Comparison of ENCODE assay signal across 1 cellular context in the genomic region with DNA sequence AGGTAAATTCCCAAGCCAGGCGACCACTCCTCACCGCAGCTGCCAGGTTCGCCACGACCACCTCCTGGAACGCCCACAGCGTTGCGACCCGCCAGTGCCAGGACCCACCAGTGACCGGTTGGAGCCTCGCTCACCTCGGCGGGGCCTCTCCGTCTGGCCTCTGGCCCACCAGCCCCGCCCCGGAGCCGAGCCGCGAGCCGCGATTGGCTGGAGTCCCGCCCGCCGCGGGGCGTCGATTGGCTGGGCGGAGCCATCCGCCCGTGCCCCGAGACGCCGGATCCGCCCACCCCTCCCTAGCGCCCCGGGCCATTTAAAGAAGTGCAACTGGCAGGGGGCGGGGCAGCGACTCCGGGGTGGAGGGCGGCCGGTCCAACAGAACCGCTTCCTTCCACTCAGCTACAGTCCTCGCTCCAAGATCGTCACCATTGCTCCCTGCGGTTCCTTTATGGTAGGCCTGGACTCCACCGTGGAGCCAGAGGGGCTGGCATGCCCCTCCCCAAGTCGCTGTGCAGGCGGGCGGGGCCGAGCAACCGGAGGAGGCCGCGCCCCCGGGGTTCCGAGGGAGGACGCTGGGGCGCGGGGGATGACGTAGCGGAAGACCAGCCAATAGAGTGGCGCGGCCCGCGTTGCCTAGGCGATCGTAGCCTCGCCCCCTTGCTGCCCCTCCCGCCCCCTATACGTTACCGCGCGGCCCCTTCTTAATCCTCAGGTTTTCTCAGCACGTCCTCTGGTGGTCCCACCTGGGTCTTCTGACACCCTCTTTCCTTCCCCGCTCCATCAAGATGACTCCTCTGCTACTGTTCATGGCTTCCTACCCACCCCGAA.
TF ChIP-seq lines count a peak whose summit lies in the region.

A gene with protein sequence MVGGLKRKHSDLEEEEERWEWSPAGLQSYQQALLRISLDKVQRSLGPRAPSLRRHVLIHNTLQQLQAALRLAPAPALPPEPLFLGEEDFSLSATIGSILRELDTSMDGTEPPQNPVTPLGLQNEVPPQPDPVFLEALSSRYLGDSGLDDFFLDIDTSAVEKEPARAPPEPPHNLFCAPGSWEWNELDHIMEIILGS (minus strand): TSS at position 155 of the 825 bp plus-strand sequence. CDS start 2,255 bp downstream, outside the sequence.

TF ChIP-seq in HepG2, 621 proteins besides CTCF, POLR2A, EP300 and RAD21 (continued from another document and continues in another):
- TF ChIP-seq, protein P1, sequence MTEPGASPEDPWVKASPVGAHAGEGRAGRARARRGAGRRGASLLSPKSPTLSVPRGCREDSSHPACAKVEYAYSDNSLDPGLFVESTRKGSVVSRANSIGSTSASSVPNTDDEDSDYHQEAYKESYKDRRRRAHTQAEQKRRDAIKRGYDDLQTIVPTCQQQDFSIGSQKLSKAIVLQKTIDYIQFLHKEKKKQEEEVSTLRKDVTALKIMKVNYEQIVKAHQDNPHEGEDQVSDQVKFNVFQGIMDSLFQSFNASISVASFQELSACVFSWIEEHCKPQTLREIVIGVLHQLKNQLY (CRISPR knock-in tag; IDR thresholded peaks at IDR 0.05): no peak
- TF ChIP-seq HIVEP1 (CRISPR knock-in tag; IDR thresholded peaks at IDR 0.05) (peak; percentile 88), MED1 (CRISPR knock-in tag; IDR thresholded peaks at IDR 0.05) (no peak; the same call in 1 of the 2 replicates), ZZZ3 (CRISPR knock-in tag; IDR thresholded peaks at IDR 0.05; ENCODE audit: borderline replicate concordance) (0 out of 2 replicates have a peak, but pooled peaks have one; percentile 18), MIER2 (CRISPR knock-in tag; IDR thresholded peaks at IDR 0.05) (no peak), ZNF34 (CRISPR knock-in tag; IDR thresholded peaks at IDR 0.05; ENCODE audit: borderline replicate concordance) (no peak), ZNF235 (CRISPR knock-in tag; IDR thresholded peaks at IDR 0.05; ENCODE audit: borderline replicate concordance) (peak; percentile 57; the same call in 1 of the 2 replicates), ADNP (CRISPR knock-in tag; IDR thresholded peaks at IDR 0.05) (no peak), ZNF572 (CRISPR knock-in tag; IDR thresholded peaks at IDR 0.05) (no peak), JUN (CRISPR knock-in tag; IDR thresholded peaks at IDR 0.05) (peak; percentile 52; the same call in 1 of the 2 replicates), ZMAT3 (CRISPR knock-in tag; conservative IDR thresholded peaks at IDR 0.05) (no peak), ZNF501 (CRISPR knock-in tag; IDR thresholded peaks at IDR 0.05) (no peak), BHLHE40 (IDR thresholded peaks at IDR 0.05; ENCODE audit: low read length) (peak; percentile 72), SP140L (CRISPR knock-in tag; IDR thresholded peaks at IDR 0.05; ENCODE audit: borderline replicate concordance) (no peak), KDM3A (CRISPR knock-in tag; IDR thresholded peaks at IDR 0.05; ENCODE audit: low read depth) (0 out of 2 replicates have a peak, but pooled peaks have one; percentile 30), ZNF777 (CRISPR knock-in tag; IDR thresholded peaks at IDR 0.05) (peak; percentile 93), MED13 (CRISPR knock-in tag; IDR thresholded peaks at IDR 0.05) (no peak; the same call in 1 of the 2 replicates), SATB2 (CRISPR knock-in tag; IDR thresholded peaks at IDR 0.05) (no peak), ISL2 (CRISPR knock-in tag; IDR thresholded peaks at IDR 0.05) (peak; percentile 37), SETDB1 (CRISPR knock-in tag; IDR thresholded peaks at IDR 0.05; ENCODE audit: borderline replicate concordance) (no peak), RXRB (CRISPR knock-in tag; IDR thresholded peaks at IDR 0.05; ENCODE audit: borderline replicate concordance) (no peak), ZNF749 (CRISPR knock-in tag; IDR thresholded peaks at IDR 0.05; ENCODE audit: borderline replicate concordance) (no peak), MYC (CRISPR knock-in tag; IDR thresholded peaks at IDR 0.05; ENCODE audit: borderline replicate concordance) (peak; percentile 46; the same call in 1 of the 2 replicates), KDM5A (IDR thresholded peaks at IDR 0.05; ENCODE audit: borderline replicate concordance, low read length) (peak; percentile 75; the same call in 1 of the 2 replicates), MZF1 (CRISPR knock-in tag; IDR thresholded peaks at IDR 0.05; ENCODE audit: borderline replicate concordance) (peak; percentile 73; the same call in 1 of the 2 replicates), ESRRA (CRISPR knock-in tag; IDR thresholded peaks at IDR 0.05; ENCODE audit: low read depth) (0 out of 2 replicates have a peak, but pooled peaks have one; percentile 68), KLF11 (CRISPR knock-in tag; IDR thresholded peaks at IDR 0.05) (no peak; the same call in 1 of the 2 replicates), IRF2 (CRISPR knock-in tag; IDR thresholded peaks at IDR 0.05) (no peak)
- TF ChIP-seq, protein P2, sequence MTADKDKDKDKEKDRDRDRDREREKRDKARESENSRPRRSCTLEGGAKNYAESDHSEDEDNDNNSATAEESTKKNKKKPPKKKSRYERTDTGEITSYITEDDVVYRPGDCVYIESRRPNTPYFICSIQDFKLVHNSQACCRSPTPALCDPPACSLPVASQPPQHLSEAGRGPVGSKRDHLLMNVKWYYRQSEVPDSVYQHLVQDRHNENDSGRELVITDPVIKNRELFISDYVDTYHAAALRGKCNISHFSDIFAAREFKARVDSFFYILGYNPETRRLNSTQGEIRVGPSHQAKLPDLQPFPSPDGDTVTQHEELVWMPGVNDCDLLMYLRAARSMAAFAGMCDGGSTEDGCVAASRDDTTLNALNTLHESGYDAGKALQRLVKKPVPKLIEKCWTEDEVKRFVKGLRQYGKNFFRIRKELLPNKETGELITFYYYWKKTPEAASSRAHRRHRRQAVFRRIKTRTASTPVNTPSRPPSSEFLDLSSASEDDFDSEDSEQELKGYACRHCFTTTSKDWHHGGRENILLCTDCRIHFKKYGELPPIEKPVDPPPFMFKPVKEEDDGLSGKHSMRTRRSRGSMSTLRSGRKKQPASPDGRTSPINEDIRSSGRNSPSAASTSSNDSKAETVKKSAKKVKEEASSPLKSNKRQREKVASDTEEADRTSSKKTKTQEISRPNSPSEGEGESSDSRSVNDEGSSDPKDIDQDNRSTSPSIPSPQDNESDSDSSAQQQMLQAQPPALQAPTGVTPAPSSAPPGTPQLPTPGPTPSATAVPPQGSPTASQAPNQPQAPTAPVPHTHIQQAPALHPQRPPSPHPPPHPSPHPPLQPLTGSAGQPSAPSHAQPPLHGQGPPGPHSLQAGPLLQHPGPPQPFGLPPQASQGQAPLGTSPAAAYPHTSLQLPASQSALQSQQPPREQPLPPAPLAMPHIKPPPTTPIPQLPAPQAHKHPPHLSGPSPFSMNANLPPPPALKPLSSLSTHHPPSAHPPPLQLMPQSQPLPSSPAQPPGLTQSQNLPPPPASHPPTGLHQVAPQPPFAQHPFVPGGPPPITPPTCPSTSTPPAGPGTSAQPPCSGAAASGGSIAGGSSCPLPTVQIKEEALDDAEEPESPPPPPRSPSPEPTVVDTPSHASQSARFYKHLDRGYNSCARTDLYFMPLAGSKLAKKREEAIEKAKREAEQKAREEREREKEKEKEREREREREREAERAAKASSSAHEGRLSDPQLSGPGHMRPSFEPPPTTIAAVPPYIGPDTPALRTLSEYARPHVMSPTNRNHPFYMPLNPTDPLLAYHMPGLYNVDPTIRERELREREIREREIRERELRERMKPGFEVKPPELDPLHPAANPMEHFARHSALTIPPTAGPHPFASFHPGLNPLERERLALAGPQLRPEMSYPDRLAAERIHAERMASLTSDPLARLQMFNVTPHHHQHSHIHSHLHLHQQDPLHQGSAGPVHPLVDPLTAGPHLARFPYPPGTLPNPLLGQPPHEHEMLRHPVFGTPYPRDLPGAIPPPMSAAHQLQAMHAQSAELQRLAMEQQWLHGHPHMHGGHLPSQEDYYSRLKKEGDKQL (CRISPR knock-in tag; IDR thresholded peaks at IDR 0.05; ENCODE audit: low read depth): no peak
- TF ChIP-seq, protein P3, sequence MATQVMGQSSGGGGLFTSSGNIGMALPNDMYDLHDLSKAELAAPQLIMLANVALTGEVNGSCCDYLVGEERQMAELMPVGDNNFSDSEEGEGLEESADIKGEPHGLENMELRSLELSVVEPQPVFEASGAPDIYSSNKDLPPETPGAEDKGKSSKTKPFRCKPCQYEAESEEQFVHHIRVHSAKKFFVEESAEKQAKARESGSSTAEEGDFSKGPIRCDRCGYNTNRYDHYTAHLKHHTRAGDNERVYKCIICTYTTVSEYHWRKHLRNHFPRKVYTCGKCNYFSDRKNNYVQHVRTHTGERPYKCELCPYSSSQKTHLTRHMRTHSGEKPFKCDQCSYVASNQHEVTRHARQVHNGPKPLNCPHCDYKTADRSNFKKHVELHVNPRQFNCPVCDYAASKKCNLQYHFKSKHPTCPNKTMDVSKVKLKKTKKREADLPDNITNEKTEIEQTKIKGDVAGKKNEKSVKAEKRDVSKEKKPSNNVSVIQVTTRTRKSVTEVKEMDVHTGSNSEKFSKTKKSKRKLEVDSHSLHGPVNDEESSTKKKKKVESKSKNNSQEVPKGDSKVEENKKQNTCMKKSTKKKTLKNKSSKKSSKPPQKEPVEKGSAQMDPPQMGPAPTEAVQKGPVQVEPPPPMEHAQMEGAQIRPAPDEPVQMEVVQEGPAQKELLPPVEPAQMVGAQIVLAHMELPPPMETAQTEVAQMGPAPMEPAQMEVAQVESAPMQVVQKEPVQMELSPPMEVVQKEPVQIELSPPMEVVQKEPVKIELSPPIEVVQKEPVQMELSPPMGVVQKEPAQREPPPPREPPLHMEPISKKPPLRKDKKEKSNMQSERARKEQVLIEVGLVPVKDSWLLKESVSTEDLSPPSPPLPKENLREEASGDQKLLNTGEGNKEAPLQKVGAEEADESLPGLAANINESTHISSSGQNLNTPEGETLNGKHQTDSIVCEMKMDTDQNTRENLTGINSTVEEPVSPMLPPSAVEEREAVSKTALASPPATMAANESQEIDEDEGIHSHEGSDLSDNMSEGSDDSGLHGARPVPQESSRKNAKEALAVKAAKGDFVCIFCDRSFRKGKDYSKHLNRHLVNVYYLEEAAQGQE (IDR thresholded peaks at IDR 0.05; ENCODE audit: borderline replicate concordance in 1 of 2, low read depth in 1 of 2, low read length in 2 of 2): peak in 1 of 2 experiments; percentile 36; a peak in 1 of 4 replicates
- TF ChIP-seq, protein P4, sequence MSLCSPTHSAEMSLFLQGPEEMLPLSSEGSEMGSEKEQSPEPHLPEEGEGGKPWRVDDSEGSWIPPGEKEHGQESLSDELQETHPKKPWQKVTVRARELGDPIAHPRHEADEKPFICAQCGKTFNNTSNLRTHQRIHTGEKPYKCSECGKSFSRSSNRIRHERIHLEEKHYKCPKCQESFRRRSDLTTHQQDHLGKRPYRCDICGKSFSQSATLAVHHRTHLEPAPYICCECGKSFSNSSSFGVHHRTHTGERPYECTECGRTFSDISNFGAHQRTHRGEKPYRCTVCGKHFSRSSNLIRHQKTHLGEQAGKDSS (CRISPR knock-in tag; IDR thresholded peaks at IDR 0.05; ENCODE audit: borderline replicate concordance, low read depth): peak; percentile 30; the same call in 1 of the 2 replicates
- TF ChIP-seq, protein P5, sequence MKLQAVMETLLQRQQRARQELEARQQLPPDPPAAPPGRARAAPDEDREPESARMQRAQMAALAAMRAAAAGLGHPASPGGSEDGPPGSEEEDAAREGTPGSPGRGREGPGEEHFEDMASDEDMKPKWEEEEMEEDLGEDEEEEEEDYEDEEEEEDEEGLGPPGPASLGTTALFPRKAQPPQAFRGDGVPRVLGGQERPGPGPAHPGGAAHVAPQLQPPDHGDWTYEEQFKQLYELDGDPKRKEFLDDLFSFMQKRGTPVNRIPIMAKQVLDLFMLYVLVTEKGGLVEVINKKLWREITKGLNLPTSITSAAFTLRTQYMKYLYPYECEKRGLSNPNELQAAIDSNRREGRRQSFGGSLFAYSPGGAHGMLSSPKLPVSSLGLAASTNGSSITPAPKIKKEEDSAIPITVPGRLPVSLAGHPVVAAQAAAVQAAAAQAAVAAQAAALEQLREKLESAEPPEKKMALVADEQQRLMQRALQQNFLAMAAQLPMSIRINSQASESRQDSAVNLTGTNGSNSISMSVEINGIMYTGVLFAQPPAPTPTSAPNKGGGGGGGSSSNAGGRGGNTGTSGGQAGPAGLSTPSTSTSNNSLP (IDR thresholded peaks at IDR 0.05; ENCODE audit: low read depth, low read length): no peak
- TF ChIP-seq, protein P6, sequence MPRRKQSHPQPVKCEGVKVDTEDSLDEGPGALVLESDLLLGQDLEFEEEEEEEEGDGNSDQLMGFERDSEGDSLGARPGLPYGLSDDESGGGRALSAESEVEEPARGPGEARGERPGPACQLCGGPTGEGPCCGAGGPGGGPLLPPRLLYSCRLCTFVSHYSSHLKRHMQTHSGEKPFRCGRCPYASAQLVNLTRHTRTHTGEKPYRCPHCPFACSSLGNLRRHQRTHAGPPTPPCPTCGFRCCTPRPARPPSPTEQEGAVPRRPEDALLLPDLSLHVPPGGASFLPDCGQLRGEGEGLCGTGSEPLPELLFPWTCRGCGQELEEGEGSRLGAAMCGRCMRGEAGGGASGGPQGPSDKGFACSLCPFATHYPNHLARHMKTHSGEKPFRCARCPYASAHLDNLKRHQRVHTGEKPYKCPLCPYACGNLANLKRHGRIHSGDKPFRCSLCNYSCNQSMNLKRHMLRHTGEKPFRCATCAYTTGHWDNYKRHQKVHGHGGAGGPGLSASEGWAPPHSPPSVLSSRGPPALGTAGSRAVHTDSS (CRISPR knock-in tag; conservative IDR thresholded peaks at IDR 0.05): no peak
- TF ChIP-seq, protein P7, sequence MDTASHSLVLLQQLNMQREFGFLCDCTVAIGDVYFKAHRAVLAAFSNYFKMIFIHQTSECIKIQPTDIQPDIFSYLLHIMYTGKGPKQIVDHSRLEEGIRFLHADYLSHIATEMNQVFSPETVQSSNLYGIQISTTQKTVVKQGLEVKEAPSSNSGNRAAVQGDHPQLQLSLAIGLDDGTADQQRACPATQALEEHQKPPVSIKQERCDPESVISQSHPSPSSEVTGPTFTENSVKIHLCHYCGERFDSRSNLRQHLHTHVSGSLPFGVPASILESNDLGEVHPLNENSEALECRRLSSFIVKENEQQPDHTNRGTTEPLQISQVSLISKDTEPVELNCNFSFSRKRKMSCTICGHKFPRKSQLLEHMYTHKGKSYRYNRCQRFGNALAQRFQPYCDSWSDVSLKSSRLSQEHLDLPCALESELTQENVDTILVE (CRISPR knock-in tag; IDR thresholded peaks at IDR 0.05): peak; percentile 58; the same call in 1 of the 2 replicates
- TF ChIP-seq, protein P8, sequence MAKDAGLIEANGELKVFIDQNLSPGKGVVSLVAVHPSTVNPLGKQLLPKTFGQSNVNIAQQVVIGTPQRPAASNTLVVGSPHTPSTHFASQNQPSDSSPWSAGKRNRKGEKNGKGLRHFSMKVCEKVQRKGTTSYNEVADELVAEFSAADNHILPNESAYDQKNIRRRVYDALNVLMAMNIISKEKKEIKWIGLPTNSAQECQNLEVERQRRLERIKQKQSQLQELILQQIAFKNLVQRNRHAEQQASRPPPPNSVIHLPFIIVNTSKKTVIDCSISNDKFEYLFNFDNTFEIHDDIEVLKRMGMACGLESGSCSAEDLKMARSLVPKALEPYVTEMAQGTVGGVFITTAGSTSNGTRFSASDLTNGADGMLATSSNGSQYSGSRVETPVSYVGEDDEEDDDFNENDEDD (CRISPR knock-in tag; IDR thresholded peaks at IDR 0.05; ENCODE audit: borderline replicate concordance): peak; percentile 35; the same call in 1 of the 2 replicates
- TF ChIP-seq, protein P9, sequence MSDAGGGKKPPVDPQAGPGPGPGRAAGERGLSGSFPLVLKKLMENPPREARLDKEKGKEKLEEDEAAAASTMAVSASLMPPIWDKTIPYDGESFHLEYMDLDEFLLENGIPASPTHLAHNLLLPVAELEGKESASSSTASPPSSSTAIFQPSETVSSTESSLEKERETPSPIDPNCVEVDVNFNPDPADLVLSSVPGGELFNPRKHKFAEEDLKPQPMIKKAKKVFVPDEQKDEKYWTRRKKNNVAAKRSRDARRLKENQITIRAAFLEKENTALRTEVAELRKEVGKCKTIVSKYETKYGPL (CRISPR knock-in tag; IDR thresholded peaks at IDR 0.05): 0 out of 2 replicates have a peak, but pooled peaks have one; percentile 37
